ENCODE assay signal across 1 cellular context in the genomic region with DNA sequence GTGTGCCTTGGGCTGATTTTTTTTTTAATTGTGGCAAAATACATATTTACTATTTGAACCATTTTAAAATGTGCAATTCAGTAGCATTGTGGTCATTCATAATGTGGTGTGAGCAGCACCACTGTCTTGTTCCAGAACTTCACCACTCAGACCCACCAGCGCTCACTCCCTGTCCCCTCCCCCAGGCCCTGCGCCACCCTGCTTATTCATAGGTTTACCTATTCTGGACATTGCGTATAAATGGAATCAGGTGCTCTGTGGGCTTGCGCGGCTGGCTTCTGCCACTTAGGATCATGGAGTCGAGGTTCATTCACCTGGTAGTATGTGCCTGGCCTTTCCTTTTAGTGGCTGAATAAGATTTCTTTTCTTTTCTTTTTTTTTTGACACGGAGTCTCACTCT.
TF ChIP-seq lines count a peak whose summit lies in the region.

No MANE protein-coding gene starts in this region.

TF ChIP-seq in SK-N-SH, 30 proteins besides CTCF, POLR2A, EP300 and RAD21 (continued from another document):
- TF ChIP-seq, protein P1, sequence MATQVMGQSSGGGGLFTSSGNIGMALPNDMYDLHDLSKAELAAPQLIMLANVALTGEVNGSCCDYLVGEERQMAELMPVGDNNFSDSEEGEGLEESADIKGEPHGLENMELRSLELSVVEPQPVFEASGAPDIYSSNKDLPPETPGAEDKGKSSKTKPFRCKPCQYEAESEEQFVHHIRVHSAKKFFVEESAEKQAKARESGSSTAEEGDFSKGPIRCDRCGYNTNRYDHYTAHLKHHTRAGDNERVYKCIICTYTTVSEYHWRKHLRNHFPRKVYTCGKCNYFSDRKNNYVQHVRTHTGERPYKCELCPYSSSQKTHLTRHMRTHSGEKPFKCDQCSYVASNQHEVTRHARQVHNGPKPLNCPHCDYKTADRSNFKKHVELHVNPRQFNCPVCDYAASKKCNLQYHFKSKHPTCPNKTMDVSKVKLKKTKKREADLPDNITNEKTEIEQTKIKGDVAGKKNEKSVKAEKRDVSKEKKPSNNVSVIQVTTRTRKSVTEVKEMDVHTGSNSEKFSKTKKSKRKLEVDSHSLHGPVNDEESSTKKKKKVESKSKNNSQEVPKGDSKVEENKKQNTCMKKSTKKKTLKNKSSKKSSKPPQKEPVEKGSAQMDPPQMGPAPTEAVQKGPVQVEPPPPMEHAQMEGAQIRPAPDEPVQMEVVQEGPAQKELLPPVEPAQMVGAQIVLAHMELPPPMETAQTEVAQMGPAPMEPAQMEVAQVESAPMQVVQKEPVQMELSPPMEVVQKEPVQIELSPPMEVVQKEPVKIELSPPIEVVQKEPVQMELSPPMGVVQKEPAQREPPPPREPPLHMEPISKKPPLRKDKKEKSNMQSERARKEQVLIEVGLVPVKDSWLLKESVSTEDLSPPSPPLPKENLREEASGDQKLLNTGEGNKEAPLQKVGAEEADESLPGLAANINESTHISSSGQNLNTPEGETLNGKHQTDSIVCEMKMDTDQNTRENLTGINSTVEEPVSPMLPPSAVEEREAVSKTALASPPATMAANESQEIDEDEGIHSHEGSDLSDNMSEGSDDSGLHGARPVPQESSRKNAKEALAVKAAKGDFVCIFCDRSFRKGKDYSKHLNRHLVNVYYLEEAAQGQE (IDR thresholded peaks at IDR 0.05; ENCODE audit: low read depth, low read length), result no peak
- TF ChIP-seq SMC3 (IDR thresholded peaks at IDR 0.05; ENCODE audit: low read depth, low read length) (no peak), MXI1 (IDR thresholded peaks at IDR 0.05; ENCODE audit: low read depth, low read length) (no peak), TCF12 (IDR thresholded peaks at IDR 0.05) (no peak), NRF1 (IDR thresholded peaks at IDR 0.05; ENCODE audit: low read depth, low read length) (no peak), CHD2 (IDR thresholded peaks at IDR 0.05; ENCODE audit: low read length, partially characterized antibody) (no peak), RFX5 (IDR thresholded peaks at IDR 0.05; ENCODE audit: low read length) (no peak), MEF2A (IDR thresholded peaks at IDR 0.05; ENCODE audit: borderline replicate concordance, low read depth) (no peak)
- TF ChIP-seq, protein P2, sequence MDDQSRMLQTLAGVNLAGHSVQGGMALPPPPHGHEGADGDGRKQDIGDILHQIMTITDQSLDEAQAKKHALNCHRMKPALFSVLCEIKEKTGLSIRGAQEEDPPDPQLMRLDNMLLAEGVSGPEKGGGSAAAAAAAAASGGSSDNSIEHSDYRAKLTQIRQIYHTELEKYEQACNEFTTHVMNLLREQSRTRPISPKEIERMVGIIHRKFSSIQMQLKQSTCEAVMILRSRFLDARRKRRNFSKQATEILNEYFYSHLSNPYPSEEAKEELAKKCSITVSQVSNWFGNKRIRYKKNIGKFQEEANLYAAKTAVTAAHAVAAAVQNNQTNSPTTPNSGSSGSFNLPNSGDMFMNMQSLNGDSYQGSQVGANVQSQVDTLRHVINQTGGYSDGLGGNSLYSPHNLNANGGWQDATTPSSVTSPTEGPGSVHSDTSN (IDR thresholded peaks at IDR 0.05), result no peak
- TF ChIP-seq, protein P3, sequence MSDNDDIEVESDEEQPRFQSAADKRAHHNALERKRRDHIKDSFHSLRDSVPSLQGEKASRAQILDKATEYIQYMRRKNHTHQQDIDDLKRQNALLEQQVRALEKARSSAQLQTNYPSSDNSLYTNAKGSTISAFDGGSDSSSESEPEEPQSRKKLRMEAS (IDR thresholded peaks at IDR 0.05; ENCODE audit: low read depth), result no peak
- TF ChIP-seq, protein P4, sequence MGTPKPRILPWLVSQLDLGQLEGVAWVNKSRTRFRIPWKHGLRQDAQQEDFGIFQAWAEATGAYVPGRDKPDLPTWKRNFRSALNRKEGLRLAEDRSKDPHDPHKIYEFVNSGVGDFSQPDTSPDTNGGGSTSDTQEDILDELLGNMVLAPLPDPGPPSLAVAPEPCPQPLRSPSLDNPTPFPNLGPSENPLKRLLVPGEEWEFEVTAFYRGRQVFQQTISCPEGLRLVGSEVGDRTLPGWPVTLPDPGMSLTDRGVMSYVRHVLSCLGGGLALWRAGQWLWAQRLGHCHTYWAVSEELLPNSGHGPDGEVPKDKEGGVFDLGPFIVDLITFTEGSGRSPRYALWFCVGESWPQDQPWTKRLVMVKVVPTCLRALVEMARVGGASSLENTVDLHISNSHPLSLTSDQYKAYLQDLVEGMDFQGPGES (IDR thresholded peaks at IDR 0.05; ENCODE audit: low read depth, low read length), result no peak
- TF ChIP-seq, protein P5, sequence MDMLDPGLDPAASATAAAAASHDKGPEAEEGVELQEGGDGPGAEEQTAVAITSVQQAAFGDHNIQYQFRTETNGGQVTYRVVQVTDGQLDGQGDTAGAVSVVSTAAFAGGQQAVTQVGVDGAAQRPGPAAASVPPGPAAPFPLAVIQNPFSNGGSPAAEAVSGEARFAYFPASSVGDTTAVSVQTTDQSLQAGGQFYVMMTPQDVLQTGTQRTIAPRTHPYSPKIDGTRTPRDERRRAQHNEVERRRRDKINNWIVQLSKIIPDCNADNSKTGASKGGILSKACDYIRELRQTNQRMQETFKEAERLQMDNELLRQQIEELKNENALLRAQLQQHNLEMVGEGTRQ (IDR thresholded peaks at IDR 0.05; ENCODE audit: borderline replicate concordance, low read depth, low read length), result no peak
TF ChIP-seq in SK-N-SH: peak in this region for 0.
